ENCODE assay signal across 2 cellular contexts in genomic region chr19:4592445-4592844, GRCh38.
TF ChIP-seq lines count a peak whose summit lies in the region.

No MANE protein-coding gene starts in this region.

TF ChIP-seq in A549, 52 proteins besides CTCF, POLR2A, EP300 and RAD21:
- TF ChIP-seq ZFP36 (IDR thresholded peaks at IDR 0.05; ENCODE audit: borderline replicate concordance, partially characterized antibody) (peak; percentile 81), POLR2AphosphoS2 (conservative IDR thresholded peaks at IDR 0.05; ENCODE audit: low read length) (no peak), CHD4 (IDR thresholded peaks at IDR 0.05; ENCODE audit: borderline replicate concordance) (no peak)

TF ChIP-seq in HCT116, 20 proteins besides CTCF, POLR2A, EP300 and RAD21:
- TF ChIP-seq YY1 (IDR thresholded peaks at IDR 0.05; ENCODE audit: extremely low read depth, insufficient replicate concordance, low read depth, low read length), result no peak
- TF ChIP-seq SP1 (IDR thresholded peaks at IDR 0.05; ENCODE audit: low read depth), result no peak
- TF ChIP-seq MAX (IDR thresholded peaks at IDR 0.05), result no peak
- TF ChIP-seq TCF7L2 (IDR thresholded peaks at IDR 0.05; ENCODE audit: borderline replicate concordance, extremely low read depth, insufficient read depth, insufficient read length), result no peak
- TF ChIP-seq ZBTB33 (IDR thresholded peaks at IDR 0.05; ENCODE audit: extremely low read depth, insufficient replicate concordance, low read length), result no peak
- TF ChIP-seq CEBPB (IDR thresholded peaks at IDR 0.05; ENCODE audit: low read depth), result no peak
- TF ChIP-seq SIN3A (IDR thresholded peaks at IDR 0.05; ENCODE audit: low read depth), result no peak
TF ChIP-seq in HCT116: peak in this region for 0.
